In the genomic region with DNA sequence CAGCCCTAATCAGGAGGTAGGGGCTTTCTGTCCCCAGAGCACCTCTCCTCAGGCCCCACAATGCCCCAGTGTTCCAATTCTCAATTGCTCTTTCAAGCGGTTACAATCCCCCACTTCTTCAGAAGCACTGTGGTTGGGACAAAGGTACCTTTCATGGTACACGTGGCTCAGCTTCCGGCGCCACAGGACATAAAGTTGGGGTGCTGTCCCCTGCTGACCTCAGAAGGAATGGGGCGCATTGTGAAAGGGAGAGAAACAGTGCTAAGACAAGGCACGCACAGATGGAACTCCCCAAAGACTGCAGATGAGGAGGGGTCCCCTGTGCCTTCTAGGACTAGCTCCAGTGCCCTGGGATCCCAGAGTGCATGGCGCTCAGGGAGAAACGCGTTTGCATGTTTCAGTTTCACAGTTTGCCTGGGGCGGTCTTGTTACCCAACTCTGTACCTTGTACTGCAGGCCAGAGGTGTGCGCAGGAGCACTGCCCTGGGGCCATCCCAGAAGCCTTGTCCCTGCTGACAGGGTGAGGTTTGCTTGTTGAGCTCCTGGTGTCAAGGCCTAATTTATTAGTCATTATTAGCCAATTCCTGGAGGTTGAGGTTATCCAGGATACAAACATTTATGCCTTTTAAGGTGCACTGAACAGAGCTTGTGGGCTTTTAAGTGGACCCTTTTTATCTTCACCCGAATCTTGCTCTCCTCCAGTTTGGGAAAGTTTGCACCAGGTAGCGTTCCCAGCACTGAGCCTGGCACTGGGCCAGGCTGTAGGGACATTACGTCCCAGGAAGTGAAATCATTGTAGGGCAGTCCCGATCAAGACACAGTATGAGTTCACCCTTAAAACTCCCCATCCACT, we compare ENCODE assay signal across 11 cellular contexts. TPM values are rescaled to one million over a fixed set of nuclear protein-coding genes. Genes with fewer than 3 reads are reported as not detected.
DNase-seq lines count a peak whose midpoint lies in the region; ATAC-seq, FAIRE-seq and TF ChIP-seq lines count a peak whose summit lies in the region.
"Had no signal": no experiment of that assay in that cellular context is flagged by ENCODE, and none has a peak within 500 bp of the region (broad histone marks: within the 10 kb centered on the region; RNA-seq: fewer than 3 reads in every experiment).

No MANE protein-coding gene starts in this region.

- no peak for TF ChIP-seq CTCF in pancreas (IDR thresholded peaks at IDR 0.05)

- H3K4me1 Mint-ChIP-seq in activated CD4-positive, alpha-beta T cell treated with anti-CD3 and anti-CD28 coated beads, Interleukin-2, amount 10 ng/mL, durations not matched to agents 7 days and 5 days = no peaks in the 10 kb centered on the region

- no peak overlapping the region for H3K4me3 Mint-ChIP-seq in activated CD4-positive, alpha-beta T cell treated with anti-CD3 and anti-CD28 coated beads, Interleukin-2, amount 10 ng/mL, durations not matched to agents 7 days and 5 days

- H3K4ac ChIP-seq in mesendoderm (ENCODE audit: low read depth, low read length) = no peak overlapping the region

- H3K56ac ChIP-seq in mesendoderm (ENCODE audit: low read length) = no peak overlapping the region

- WGBS in pancreas, 2 donors = 65 to 68% methylated on average over 15 of the region's 15 CpGs
- WGBS in mesendoderm (ENCODE audit: extremely low coverage, insufficient coverage, low lambda C conversion rate) = no CpG with 5 or more reads among the region's 15 CpGs

- H3K4me1 ChIP-seq in pancreas (peaks cover 0 to 15% (median 7%) of the 10 kb centered on the region in 3 donors), mesendoderm (ENCODE audit: control insufficient read depth, low read depth, low read length) (no peaks in the 10 kb centered on the region)

- no peak for FAIRE-seq in pancreas (lab: Jason Lieb, UNC)
- FAIRE-seq: H54 had no signal

- H3K27me3 Mint-ChIP-seq in activated CD4-positive, alpha-beta T cell treated with anti-CD3 and anti-CD28 coated beads, Interleukin-2, amount 10 ng/mL, durations not matched to agents 7 days and 5 days = peaks cover 3% of the 10 kb centered on the region

- H3K79me2 ChIP-seq in mesendoderm (ENCODE audit: control insufficient read depth, insufficient read depth, low read length) = no peaks in the 10 kb centered on the region

- H3K4me2 ChIP-seq in mesendoderm (ENCODE audit: low read length) = no peak overlapping the region

- H3K27ac ChIP-seq in pancreas (peak overlapping the region in 3 of 4 donors; percentile 13 to 50 (median 30)), mesendoderm (ENCODE audit: low read depth, low read length) (no peak overlapping the region)

- no peaks in the 10 kb centered on the region for H3K9me3 ChIP-seq in pancreas

- H2BK120ac ChIP-seq in mesendoderm (ENCODE audit: low read depth, low read length) = no peak overlapping the region

- DNase-seq in amygdala (lab: John Stamatoyannopoulos, UW) (peak in 49 of 56 donors; percentile 19 to 84 (median 53)), hypothalamus (lab: John Stamatoyannopoulos, UW) (peak in 39 of 51 donors; percentile 5 to 83 (median 65)), pancreas (peak in 4 of 6 donors; percentile 44 to 70 (median 54)), NCI-H2227 (lab: John Stamatoyannopoulos, UW; ENCODE audit: unreplicated experiment) (no peak), mesendoderm (no peak)
- no peak for DNase-seq in activated CD4-positive, alpha-beta T cell treated with anti-CD3 and anti-CD28 coated beads, Interleukin-2, amount 50 U/mL, for 1 hour
- DNase-seq in activated CD4-positive, alpha-beta T cell treated with anti-CD3 and anti-CD28 coated beads, Interleukin-2, amount 10 ng/mL, durations not matched to agents 7 days and 5 days = no peak
- DNase-seq: NCI-H187; stimulated activated CD4-positive, alpha-beta T cell treated with anti-CD3 and anti-CD28 coated beads, Interleukin-15, amount 100 ng/mL, for 24 hours had no signal

- intact Hi-C loops in pancreas (cut with DNase I) = loop anchor here in 1 of 3 donors (10.0 kb wide), 1 partner anchor 347 kb away; no protein-coding TSS in a partner anchor

- no peaks in the 10 kb centered on the region for H3K9me3 Mint-ChIP-seq in activated CD4-positive, alpha-beta T cell treated with anti-CD3 and anti-CD28 coated beads, Interleukin-2, amount 10 ng/mL, durations not matched to agents 7 days and 5 days

- no peak overlapping the region for H3K23ac ChIP-seq in mesendoderm (ENCODE audit: low read length)

- no peak overlapping the region for H2BK5ac ChIP-seq in mesendoderm (ENCODE audit: low read length)

- ATAC-seq in GM18873 (IDR thresholded peaks at IDR 0.05; ENCODE audit: low FRiP score, unreplicated experiment) = peak; percentile 62
- peak; percentile 68 to 77 (median 71) for ATAC-seq in pancreas

- no peak overlapping the region for H2AK5ac ChIP-seq in mesendoderm (ENCODE audit: low read length)

- no peak overlapping the region for H4K5ac ChIP-seq in mesendoderm (ENCODE audit: low read length)

- no peak overlapping the region for H3K9ac ChIP-seq in mesendoderm (ENCODE audit: low read length)

- H3K79me1 ChIP-seq in mesendoderm (ENCODE audit: low read length) = no peaks in the 10 kb centered on the region

- no peaks in the 10 kb centered on the region for H3K36me3 ChIP-seq in pancreas
- H3K36me3 ChIP-seq in mesendoderm (ENCODE audit: control insufficient read depth, insufficient read depth, low read length) = no peaks in the 10 kb centered on the region

- CTCF ChIA-PET in activated CD4-positive, alpha-beta T cell treated with anti-CD3 and anti-CD28 coated beads, Interleukin-2, amount 10 ng/mL, durations not matched to agents 7 days and 5 days (lab: Charles Lee) = interaction anchor here (1.4 kb wide), 1 partner anchor 10 kb away, joined by 3 read pairs; no protein-coding TSS in a partner anchor

- no peaks in the 10 kb centered on the region for H3K27me3 ChIP-seq in pancreas
- H3K27me3 ChIP-seq in mesendoderm (ENCODE audit: insufficient read depth, low read length, poor library complexity) = no peaks in the 10 kb centered on the region

- no peak overlapping the region for H4K8ac ChIP-seq in mesendoderm (ENCODE audit: low read depth, low read length)

- no peaks in the 10 kb centered on the region for H3K36me3 Mint-ChIP-seq in activated CD4-positive, alpha-beta T cell treated with anti-CD3 and anti-CD28 coated beads, Interleukin-2, amount 10 ng/mL, durations not matched to agents 7 days and 5 days (ENCODE audit: low read depth)

- POLR2A ChIA-PET in activated CD4-positive, alpha-beta T cell treated with anti-CD3 and anti-CD28 coated beads, Interleukin-2, amount 10 ng/mL, durations not matched to agents 7 days and 5 days (lab: Charles Lee) = no interaction called here

- H3K18ac ChIP-seq in mesendoderm (ENCODE audit: low read length) = no peak overlapping the region

- H2BK15ac ChIP-seq in mesendoderm (replicated peaks; ENCODE audit: low read depth) = no peak overlapping the region

- H3K4me3 ChIP-seq in pancreas = no peak overlapping the region
- no peak overlapping the region for H3K4me3 ChIP-seq in mesendoderm (ENCODE audit: low read length)

- H3K27ac Mint-ChIP-seq in activated CD4-positive, alpha-beta T cell treated with anti-CD3 and anti-CD28 coated beads, Interleukin-2, amount 10 ng/mL, durations not matched to agents 7 days and 5 days = no peak overlapping the region

RNA-seq across cellular contexts. Expression of a gene that starts 7.6 kb away (rescaled TPM):
- under 1 TPM in 4 of 6 donors, not detected in 2; 0.09 to 0.35 (median 0.20) TPM for total RNA-seq in pancreas
- polyA plus RNA-seq in pancreas = under 1 TPM; 0.14 to 0.84 TPM
- 0.04 TPM for polyA plus RNA-seq in mesendoderm (2013, experiment 1 of 2)
- polyA plus RNA-seq in mesendoderm (2013, experiment 2 of 2) = 0.03 TPM
- total RNA-seq in activated CD4-positive, alpha-beta T cell treated with anti-CD3 and anti-CD28 coated beads, Interleukin-2, amount 10 ng/mL, durations not matched to agents 7 days and 5 days = not detected

RNA-seq across cellular contexts. Expression of a gene that starts 45.8 kb away (rescaled TPM):
- total RNA-seq in pancreas = 100 to 1,000 TPM in 3 of 6 donors, 10 to 100 TPM in 3; 66.4 to 196 (median 101) TPM
- polyA plus RNA-seq in pancreas = 10 to 100 TPM; 65.7 to 94.6 TPM
- polyA plus RNA-seq in mesendoderm (2013, experiment 1 of 2) = 171 TPM
- 171 TPM for polyA plus RNA-seq in mesendoderm (2013, experiment 2 of 2)
- 100 to 1,000 TPM; 145 to 163 TPM for total RNA-seq in activated CD4-positive, alpha-beta T cell treated with anti-CD3 and anti-CD28 coated beads, Interleukin-2, amount 10 ng/mL, durations not matched to agents 7 days and 5 days

RNA-seq across cellular contexts. Expression of a gene that starts 55.7 kb away (rescaled TPM):
- total RNA-seq in pancreas = 1 to 10 TPM; 4.5 to 10.0 (median 5.5) TPM
- 1 to 10 TPM; 2.7 to 2.8 TPM for polyA plus RNA-seq in pancreas
- 2.7 TPM for polyA plus RNA-seq in mesendoderm (2013, experiment 1 of 2)
- polyA plus RNA-seq in mesendoderm (2013, experiment 2 of 2) = 2.6 TPM
- 10 to 100 TPM; 19.3 TPM for total RNA-seq in activated CD4-positive, alpha-beta T cell treated with anti-CD3 and anti-CD28 coated beads, Interleukin-2, amount 10 ng/mL, durations not matched to agents 7 days and 5 days

Comparison
In these comparisons a context has a peak if more than half of its experiments do, and no peak if none do; other contexts are left out.
1. DNase-seq: peak in amygdala (49 of 56), hypothalamus (39 of 51) and pancreas (4 of 6); none in NCI-H2227 (single experiment), activated CD4-positive, alpha-beta T cell treated with anti-CD3 and anti-CD28 coated beads, Interleukin-2, amount 50 U/mL, for 1 hour (single experiment), mesendoderm (single experiment) and activated CD4-positive, alpha-beta T cell treated with anti-CD3 and anti-CD28 coated beads, Interleukin-2, amount 10 ng/mL, durations not matched to agents 7 days and 5 days (single experiment).